ENCODE assay signal across 17 cellular contexts in genomic region chr2:238023608-238024007, GRCh38.
"Had no signal": no experiment of that assay in that cellular context is flagged by ENCODE, and none has a peak within 500 bp of the region (broad histone marks: within the 10 kb centered on the region; RNA-seq: fewer than 3 reads in every experiment).

No MANE protein-coding gene starts in this region.

- H3K27ac Mint-ChIP-seq: stimulated activated memory B cell treated with anti-CD40 and anti-IgM and Interleukin-4, amounts not matched to agents 10 μg/mL and 1 μg/mL and 100 μg/mL, for 72 hours had no signal

- H3K9me3 Mint-ChIP-seq: endodermal cell; naive B cell; stimulated activated memory B cell treated with anti-CD40 and anti-IgM and Interleukin-4, amounts not matched to agents 10 μg/mL and 1 μg/mL and 100 μg/mL, for 72 hours had no signal

- H3K4me1 Mint-ChIP-seq: stimulated activated memory B cell treated with anti-CD40 and anti-IgM and Interleukin-4, amounts not matched to agents 10 μg/mL and 1 μg/mL and 100 μg/mL, for 72 hours had no signal

- ATAC-seq: heart left ventricle; sciatic nerve; stimulated activated memory B cell treated with anti-CD40 and anti-IgM and Interleukin-4, amounts not matched to agents 10 μg/mL and 1 μg/mL and 100 μg/mL, for 72 hours had no signal

- H3K4me3 Mint-ChIP-seq: endodermal cell; naive B cell; stimulated activated memory B cell treated with anti-CD40 and anti-IgM and Interleukin-4, amounts not matched to agents 10 μg/mL and 1 μg/mL and 100 μg/mL, for 72 hours had no signal

- DNase-seq: effector CD4-positive, alpha-beta T cell; endodermal cell; erythroblast; foreskin melanocyte; heart left ventricle; hippocampal formation; kidney glomerular epithelial cell; mesendoderm; naive B cell; spleen; stimulated activated CD4-positive, alpha-beta T cell treated with anti-CD3 and anti-CD28 coated beads, Interleukin-15, amount 100 ng/mL, for 24 hours; stimulated activated CD4-positive, alpha-beta T cell treated with anti-CD3 and anti-CD28 coated beads, Interleukin-1b, Interleukin-23, amount 100 ng/mL, for 48 hours; stimulated activated CD4-positive, alpha-beta T cell treated with anti-CD3 and anti-CD28 coated beads, Interleukin-4, amount 100 ng/mL, for 24 hours; upper lobe of left lung; uterus had no signal

- H3K27me3 Mint-ChIP-seq: naive B cell; stimulated activated memory B cell treated with anti-CD40 and anti-IgM and Interleukin-4, amounts not matched to agents 10 μg/mL and 1 μg/mL and 100 μg/mL, for 72 hours had no signal
